1 cellular context compared by ENCODE assay signal in genomic region chr13:99321709-99322108, GRCh38.
TF ChIP-seq lines count a peak whose summit lies in the region.

No MANE protein-coding gene starts in this region.

TF ChIP-seq in A549, 52 proteins besides CTCF, POLR2A, EP300 and RAD21 (continued from another document):
- TF ChIP-seq CEBPB (IDR thresholded peaks at IDR 0.05) (no peak), FOSL2 (IDR thresholded peaks at IDR 0.05) (no peak), FOSL2 (CRISPR knock-in tag; IDR thresholded peaks at IDR 0.05) (no peak), SREBF2 (IDR thresholded peaks at IDR 0.05) (no peak), FOSB (CRISPR knock-in tag; IDR thresholded peaks at IDR 0.05) (no peak), HDAC2 (IDR thresholded peaks at IDR 0.05) (no peak), ESRRA (IDR thresholded peaks at IDR 0.05; ENCODE audit: borderline replicate concordance, low read length) (no peak), FOXS1 (CRISPR knock-in tag; IDR thresholded peaks at IDR 0.05) (no peak), ZNF302 (CRISPR knock-in tag; IDR thresholded peaks at IDR 0.05) (no peak), ZFP36 (IDR thresholded peaks at IDR 0.05; ENCODE audit: borderline replicate concordance, partially characterized antibody) (no peak), HOXB13 (CRISPR knock-in tag; IDR thresholded peaks at IDR 0.05; ENCODE audit: low read depth) (no peak), CHD2 (IDR thresholded peaks at IDR 0.05; ENCODE audit: low read length, partially characterized antibody) (no peak), HMGXB4 (CRISPR knock-in tag; IDR thresholded peaks at IDR 0.05; ENCODE audit: borderline replicate concordance) (no peak), ZSCAN20 (CRISPR knock-in tag; IDR thresholded peaks at IDR 0.05) (no peak), BHLHE40 (IDR thresholded peaks at IDR 0.05; ENCODE audit: low read depth, low read length) (no peak)
